In the genomic region with DNA sequence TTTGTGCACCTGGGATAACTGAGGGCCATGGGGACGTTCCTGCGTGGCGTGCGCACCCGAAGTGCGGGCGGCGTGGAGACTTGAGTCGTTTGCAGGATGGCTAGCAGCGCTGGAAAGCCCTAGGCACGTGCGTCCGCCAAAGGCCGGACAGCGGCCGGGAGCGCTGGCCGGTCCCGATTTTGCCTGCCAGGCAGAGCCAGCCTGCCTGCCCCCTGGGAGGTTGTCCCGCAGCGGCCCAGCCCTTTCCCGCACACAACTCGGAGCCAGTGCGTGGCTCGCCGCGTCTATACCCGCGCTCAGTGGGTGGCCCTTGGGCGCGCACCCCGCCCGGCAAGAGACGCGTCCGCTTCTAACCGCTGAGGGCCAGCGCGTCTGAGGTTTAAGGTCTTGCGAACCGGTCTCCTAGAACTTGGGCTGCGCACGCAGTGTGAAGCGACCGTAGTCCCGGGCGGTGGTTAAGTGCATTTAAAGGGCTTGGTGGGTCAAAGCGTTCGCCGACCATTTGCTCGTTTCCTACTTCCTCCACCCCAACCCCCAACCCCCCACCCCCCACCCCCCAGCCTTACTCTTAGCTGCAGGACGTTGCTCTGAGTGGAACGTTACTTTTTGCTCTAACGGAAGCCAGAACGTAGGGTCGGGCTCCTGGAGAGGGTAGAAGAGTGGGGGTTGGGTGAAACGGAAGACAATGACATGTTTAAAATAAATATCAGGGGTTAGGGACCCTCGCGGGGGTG, we compare ENCODE assay signal across 8 cellular contexts. TPM values are rescaled to one million over a fixed set of nuclear protein-coding genes. Genes with fewer than 3 reads are reported as not detected.
DNase-seq lines count a peak whose midpoint lies in the region; ATAC-seq and TF ChIP-seq lines count a peak whose summit lies in the region.

No MANE protein-coding gene starts in this region.

- CTCF ChIA-PET in MCF 10A (lab: Yijun Ruan, JAX), result interaction anchor here (0.6 to 1.0 kb wide), 2 partner anchors 94 to 330 kb away, joined by 4 read pairs; no protein-coding TSS in a partner anchor

- BruUV-seq in MCF 10A (replicated peaks; lab: Mats Ljungman, UMichigan), result no TSS peak

- peaks cover 7% of the 10 kb centered on the region for H3K36me3 Mint-ChIP-seq in MCF 10A (ENCODE audit: insufficient read depth, unreplicated experiment)

- ATAC-seq in GM21529 (IDR thresholded peaks at IDR 0.05; ENCODE audit: unreplicated experiment), result peak; percentile 18

- peak overlapping the region; percentile 86 for H3K27ac Mint-ChIP-seq in MCF 10A (ENCODE audit: low read depth, unreplicated experiment)

- no peaks in the 10 kb centered on the region for H3K9me3 Mint-ChIP-seq in MCF 10A (ENCODE audit: unreplicated experiment)

- peak overlapping the region; percentile 98 for H3K27ac ChIP-seq in SJSA1

- peak overlapping the region; percentile 86 for H3K4me3 ChIP-seq in SJSA1
- H3K4me3 ChIP-seq in kidney epithelial cell (ENCODE audit: low read depth, low read length), result peak overlapping the region; percentile 83

- peaks cover 25% of the 10 kb centered on the region for H3K4me1 ChIP-seq in SJSA1 (replicated peaks)

- peaks cover 22% of the 10 kb centered on the region for H3K27me3 Mint-ChIP-seq in MCF 10A (ENCODE audit: insufficient read depth, unreplicated experiment)

- peaks cover 14% of the 10 kb centered on the region for H3K4me1 Mint-ChIP-seq in MCF 10A (ENCODE audit: insufficient read depth, unreplicated experiment)

- POLR2A ChIA-PET in MCF 10A (lab: Yijun Ruan, JAX), result interaction anchor here (0.6 to 1.6 kb wide), 9 partner anchors 9 to 778 kb away, joined by 3 to 5 read pairs (median 5); no protein-coding TSS in a partner anchor

- peak; percentile 43 for DNase-seq in GDM1 (lab: John Stamatoyannopoulos, UW)
- DNase-seq in HuH-7.5 (ENCODE audit: low spot score), result peak; percentile 53
- DNase-seq in SJSA1 (ENCODE audit: low read depth in 1 of 2, low spot score in 2 of 2), result peak; percentile 80 to 82
- peak; percentile 64 for DNase-seq in MCF 10A (ENCODE audit: unreplicated experiment)
- no peak for DNase-seq in kidney epithelial cell (ENCODE audit: low read depth)
- peak; percentile 19 for DNase-seq in stimulated activated CD4-positive, alpha-beta T cell treated with anti-CD3 and anti-CD28 coated beads, Interleukin-4, amount 100 ng/mL, for 24 hours
- DNase-seq in medulla oblongata (ENCODE audit: extremely low spot score), result no peak

- H3K27me3 ChIP-seq in SJSA1 (replicated peaks) (no peaks in the 10 kb centered on the region), kidney epithelial cell (ENCODE audit: control insufficient read depth, insufficient read depth, low read length) (no peaks in the 10 kb centered on the region)

- intact Hi-C loops in MCF 10A (cut with micrococcal nuclease), result loop anchor here (5.0 to 10.0 kb wide), 2 partner anchors 110 to 328 kb away; no protein-coding TSS in a partner anchor

- TF ChIP-seq CTCF in MCF 10A (IDR thresholded peaks at IDR 0.05; ENCODE audit: unreplicated experiment) (no peak), kidney epithelial cell (IDR thresholded peaks at IDR 0.05; ENCODE audit: insufficient read depth, low read length, poor library complexity, severe bottlenecking) (no peak)

- peak overlapping the region; percentile 88 for H3K4me3 Mint-ChIP-seq in MCF 10A (ENCODE audit: unreplicated experiment)

- peaks cover 44% of the 10 kb centered on the region for H3K36me3 ChIP-seq in SJSA1
- H3K36me3 ChIP-seq in kidney epithelial cell (ENCODE audit: control insufficient read depth, insufficient read depth, low read length), result no peaks in the 10 kb centered on the region

- H3K9me3 ChIP-seq in SJSA1 (replicated peaks), result no peaks in the 10 kb centered on the region

RNA-seq across cellular contexts. Expression of a gene that starts 0.6 kb away (rescaled TPM):
- 54.4 and 60.7 TPM in 2 replicates for total RNA-seq in SJSA1 (2014; rRNA removed; shearing (Covaris generic))
- total RNA-seq in MCF 10A (2022) (6.2 and 14.0 TPM in 2 replicates), kidney epithelial cell (5.6 and 9.6 TPM in 2 replicates)

Comparison
In these comparisons a context has a peak if more than half of its experiments do, and no peak if none do; other contexts are left out.
1. DNase-seq: peak in GDM1 (single experiment), HuH-7.5 (single experiment), SJSA1 (2 of 2), MCF 10A (single experiment) and stimulated activated CD4-positive, alpha-beta T cell treated with anti-CD3 and anti-CD28 coated beads, Interleukin-4, amount 100 ng/mL, for 24 hours (single experiment); none in kidney epithelial cell (single experiment) and medulla oblongata (single experiment).